8 cellular contexts compared by ENCODE assay signal in the genomic region with DNA sequence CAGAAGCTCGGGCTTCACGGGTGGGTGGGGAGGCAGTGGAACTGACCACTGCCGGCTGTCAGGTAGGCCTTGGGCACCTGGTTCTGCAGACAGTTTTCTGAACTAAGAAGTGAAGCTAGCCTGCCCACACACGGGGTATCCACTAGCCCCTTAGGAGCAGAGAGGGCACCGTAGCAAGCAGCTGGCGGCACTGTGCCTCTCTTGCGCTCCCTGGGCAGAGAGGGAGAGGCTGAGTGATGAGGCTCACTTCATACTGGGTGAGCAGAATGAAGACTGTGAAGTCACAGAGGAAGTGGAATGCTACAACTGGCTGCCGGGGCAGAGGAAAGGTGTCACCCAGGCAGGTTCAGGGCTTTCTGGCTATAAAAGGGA. TPM values are rescaled to one million over a fixed set of nuclear protein-coding genes. Genes with fewer than 3 reads are reported as not detected.
DNase-seq lines count a peak whose midpoint lies in the region; ATAC-seq and TF ChIP-seq lines count a peak whose summit lies in the region.

No MANE protein-coding gene starts in this region.

- no peaks in the 10 kb centered on the region for H3K9me3 ChIP-seq in body of pancreas

- peaks cover 12% of the 10 kb centered on the region for H3K4me1 Mint-ChIP-seq in nephron

- H3K4me1 ChIP-seq in body of pancreas, result peaks cover 20% of the 10 kb centered on the region

- H3K4me3 ChIP-seq in GM08714 (ENCODE audit: low read length), result peak overlapping the region; percentile 86; the same call in 1 of the 2 replicates
- peak overlapping the region; percentile 36 to 47 for H3K4me3 ChIP-seq in body of pancreas

- H3K9me3 Mint-ChIP-seq in nephron, result no peaks in the 10 kb centered on the region

- peaks cover 0 to 7% of the 10 kb centered on the region in 2 donors for H3K27me3 ChIP-seq in body of pancreas

- WGBS in body of pancreas, 2 donors, result 19 to 72% methylated on average over 5 to 8 of the region's 8 CpGs

- peak overlapping the region in 1 of 3 experiments; percentile 66 for H3K27ac Mint-ChIP-seq in nephron

- ATAC-seq in body of pancreas, result no peak
- ATAC-seq in GM19324 (IDR thresholded peaks at IDR 0.05; ENCODE audit: low FRiP score, unreplicated experiment), result no peak

- intact Hi-C loops in body of pancreas (cut with DNase I), result no loop called here

- TF ChIP-seq CTCF in body of pancreas (IDR thresholded peaks at IDR 0.05) (no peak), nephron (IDR thresholded peaks at IDR 0.05; ENCODE audit: unreplicated experiment in 3 of 3) (no peak)

- peak overlapping the region; percentile 83 to 86 (median 83) for H3K4me3 Mint-ChIP-seq in nephron

- peak in 1 of 3 donors; percentile 20 for TF ChIP-seq POLR2A in body of pancreas (IDR thresholded peaks at IDR 0.05)

- H3K27ac ChIP-seq in body of pancreas, result no peak overlapping the region

- peaks cover 13% of the 10 kb centered on the region for H3K36me3 Mint-ChIP-seq in nephron (ENCODE audit: low read depth)

- DNase-seq in RPMI8226, result peak; percentile 59
- DNase-seq in body of pancreas, result peak in 2 of 4 donors; percentile 10 to 14
- DNase-seq in OCI-M2 (lab: John Stamatoyannopoulos, UW; ENCODE audit: unreplicated experiment), result no peak
- no peak for DNase-seq in NCI-H2081 treated with DMSO at 0.1 percent for 48 hours (lab: John Stamatoyannopoulos, UW)
- no peak for DNase-seq in kidney glomerular epithelial cell (lab: John Stamatoyannopoulos, UW)

- peaks cover 49% of the 10 kb centered on the region for H3K27me3 Mint-ChIP-seq in nephron (ENCODE audit: low read depth)

- no peaks in the 10 kb centered on the region for H3K36me3 ChIP-seq in body of pancreas (replicated peaks in 1 of 2; ENCODE audit: insufficient read depth in 1 of 2, low read depth in 2 of 2)

RNA-seq across cellular contexts. Expression of a gene that starts 0.8 kb away (rescaled TPM):
- total RNA-seq in body of pancreas, result 1 to 10 TPM in 1 of 2 donors, under 1 TPM in 1; 0.33 to 1.8 TPM

RNA-seq across cellular contexts. Expression of a gene that starts 9.7 kb away (rescaled TPM):
- total RNA-seq in body of pancreas, result under 1 TPM in 1 of 2 donors, not detected in 1; 0.52 TPM

RNA-seq across cellular contexts. Expression of a gene that starts 20.5 kb away (rescaled TPM):
- 100 to 1,000 TPM in 1 of 2 donors, 10 to 100 TPM in 1; 58.1 to 110 TPM for total RNA-seq in body of pancreas

RNA-seq across cellular contexts. Expression of a gene that starts 59.8 kb away (rescaled TPM):
- total RNA-seq in body of pancreas, result 10 to 100 TPM; 58.1 to 92.0 TPM
